1 cellular context compared by ENCODE assay signal in the genomic region with DNA sequence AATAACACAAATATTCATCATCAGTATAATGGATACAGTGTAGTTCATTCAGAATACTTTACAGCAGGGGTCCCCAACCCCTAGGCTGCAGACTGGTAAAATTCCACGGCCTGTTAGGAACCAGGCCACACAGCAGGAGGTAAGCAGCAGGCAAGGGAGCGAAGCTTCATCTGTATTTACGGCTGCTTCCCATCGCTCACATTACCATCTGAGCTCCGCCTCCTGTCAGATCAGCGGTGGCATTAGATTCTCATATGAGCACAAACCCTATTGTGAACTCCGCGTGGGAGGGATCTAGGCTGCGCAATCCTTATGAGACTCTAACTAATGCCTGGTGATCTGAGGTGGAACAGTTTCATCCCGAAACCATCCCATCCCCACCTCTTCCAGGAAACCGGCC.
TF ChIP-seq lines count a peak whose summit lies in the region.

No MANE protein-coding gene starts in this region.

TF ChIP-seq in HEK293, 187 proteins besides CTCF, POLR2A, EP300 and RAD21 (continued from another document and continues in another):
- no peak for TF ChIP-seq ZNF138 (tag by site-specific recombination; IDR thresholded peaks at IDR 0.05; ENCODE audit: borderline replicate concordance)
- no peak for TF ChIP-seq ZNF404 (tag by site-specific recombination; IDR thresholded peaks at IDR 0.05)
- TF ChIP-seq, protein P1, sequence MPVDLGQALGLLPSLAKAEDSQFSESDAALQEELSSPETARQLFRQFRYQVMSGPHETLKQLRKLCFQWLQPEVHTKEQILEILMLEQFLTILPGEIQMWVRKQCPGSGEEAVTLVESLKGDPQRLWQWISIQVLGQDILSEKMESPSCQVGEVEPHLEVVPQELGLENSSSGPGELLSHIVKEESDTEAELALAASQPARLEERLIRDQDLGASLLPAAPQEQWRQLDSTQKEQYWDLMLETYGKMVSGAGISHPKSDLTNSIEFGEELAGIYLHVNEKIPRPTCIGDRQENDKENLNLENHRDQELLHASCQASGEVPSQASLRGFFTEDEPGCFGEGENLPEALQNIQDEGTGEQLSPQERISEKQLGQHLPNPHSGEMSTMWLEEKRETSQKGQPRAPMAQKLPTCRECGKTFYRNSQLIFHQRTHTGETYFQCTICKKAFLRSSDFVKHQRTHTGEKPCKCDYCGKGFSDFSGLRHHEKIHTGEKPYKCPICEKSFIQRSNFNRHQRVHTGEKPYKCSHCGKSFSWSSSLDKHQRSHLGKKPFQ (tag by site-specific recombination; IDR thresholded peaks at IDR 0.05): no peak
- no peak for TF ChIP-seq ZNF560 (tag by site-specific recombination; IDR thresholded peaks at IDR 0.05; ENCODE audit: borderline replicate concordance)
- no peak for TF ChIP-seq ZNF394 (tag by site-specific recombination; IDR thresholded peaks at IDR 0.05; ENCODE audit: borderline replicate concordance)
- TF ChIP-seq, protein P2, sequence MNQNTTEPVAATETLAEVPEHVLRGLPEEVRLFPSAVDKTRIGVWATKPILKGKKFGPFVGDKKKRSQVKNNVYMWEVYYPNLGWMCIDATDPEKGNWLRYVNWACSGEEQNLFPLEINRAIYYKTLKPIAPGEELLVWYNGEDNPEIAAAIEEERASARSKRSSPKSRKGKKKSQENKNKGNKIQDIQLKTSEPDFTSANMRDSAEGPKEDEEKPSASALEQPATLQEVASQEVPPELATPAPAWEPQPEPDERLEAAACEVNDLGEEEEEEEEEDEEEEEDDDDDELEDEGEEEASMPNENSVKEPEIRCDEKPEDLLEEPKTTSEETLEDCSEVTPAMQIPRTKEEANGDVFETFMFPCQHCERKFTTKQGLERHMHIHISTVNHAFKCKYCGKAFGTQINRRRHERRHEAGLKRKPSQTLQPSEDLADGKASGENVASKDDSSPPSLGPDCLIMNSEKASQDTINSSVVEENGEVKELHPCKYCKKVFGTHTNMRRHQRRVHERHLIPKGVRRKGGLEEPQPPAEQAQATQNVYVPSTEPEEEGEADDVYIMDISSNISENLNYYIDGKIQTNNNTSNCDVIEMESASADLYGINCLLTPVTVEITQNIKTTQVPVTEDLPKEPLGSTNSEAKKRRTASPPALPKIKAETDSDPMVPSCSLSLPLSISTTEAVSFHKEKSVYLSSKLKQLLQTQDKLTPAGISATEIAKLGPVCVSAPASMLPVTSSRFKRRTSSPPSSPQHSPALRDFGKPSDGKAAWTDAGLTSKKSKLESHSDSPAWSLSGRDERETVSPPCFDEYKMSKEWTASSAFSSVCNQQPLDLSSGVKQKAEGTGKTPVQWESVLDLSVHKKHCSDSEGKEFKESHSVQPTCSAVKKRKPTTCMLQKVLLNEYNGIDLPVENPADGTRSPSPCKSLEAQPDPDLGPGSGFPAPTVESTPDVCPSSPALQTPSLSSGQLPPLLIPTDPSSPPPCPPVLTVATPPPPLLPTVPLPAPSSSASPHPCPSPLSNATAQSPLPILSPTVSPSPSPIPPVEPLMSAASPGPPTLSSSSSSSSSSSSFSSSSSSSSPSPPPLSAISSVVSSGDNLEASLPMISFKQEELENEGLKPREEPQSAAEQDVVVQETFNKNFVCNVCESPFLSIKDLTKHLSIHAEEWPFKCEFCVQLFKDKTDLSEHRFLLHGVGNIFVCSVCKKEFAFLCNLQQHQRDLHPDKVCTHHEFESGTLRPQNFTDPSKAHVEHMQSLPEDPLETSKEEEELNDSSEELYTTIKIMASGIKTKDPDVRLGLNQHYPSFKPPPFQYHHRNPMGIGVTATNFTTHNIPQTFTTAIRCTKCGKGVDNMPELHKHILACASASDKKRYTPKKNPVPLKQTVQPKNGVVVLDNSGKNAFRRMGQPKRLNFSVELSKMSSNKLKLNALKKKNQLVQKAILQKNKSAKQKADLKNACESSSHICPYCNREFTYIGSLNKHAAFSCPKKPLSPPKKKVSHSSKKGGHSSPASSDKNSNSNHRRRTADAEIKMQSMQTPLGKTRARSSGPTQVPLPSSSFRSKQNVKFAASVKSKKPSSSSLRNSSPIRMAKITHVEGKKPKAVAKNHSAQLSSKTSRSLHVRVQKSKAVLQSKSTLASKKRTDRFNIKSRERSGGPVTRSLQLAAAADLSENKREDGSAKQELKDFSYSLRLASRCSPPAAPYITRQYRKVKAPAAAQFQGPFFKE (tag by site-specific recombination; IDR thresholded peaks at IDR 0.05; ENCODE audit: borderline replicate concordance): no peak
- TF ChIP-seq, protein P3, sequence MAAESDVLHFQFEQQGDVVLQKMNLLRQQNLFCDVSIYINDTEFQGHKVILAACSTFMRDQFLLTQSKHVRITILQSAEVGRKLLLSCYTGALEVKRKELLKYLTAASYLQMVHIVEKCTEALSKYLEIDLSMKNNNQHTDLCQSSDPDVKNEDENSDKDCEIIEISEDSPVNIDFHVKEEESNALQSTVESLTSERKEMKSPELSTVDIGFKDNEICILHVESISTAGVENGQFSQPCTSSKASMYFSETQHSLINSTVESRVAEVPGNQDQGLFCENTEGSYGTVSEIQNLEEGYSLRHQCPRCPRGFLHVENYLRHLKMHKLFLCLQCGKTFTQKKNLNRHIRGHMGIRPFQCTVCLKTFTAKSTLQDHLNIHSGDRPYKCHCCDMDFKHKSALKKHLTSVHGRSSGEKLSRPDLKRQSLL (tag by site-specific recombination; IDR thresholded peaks at IDR 0.05): no peak
- TF ChIP-seq KLF16 (tag by site-specific recombination; IDR thresholded peaks at IDR 0.05): no peak
- TF ChIP-seq ZNF133 (tag by site-specific recombination; IDR thresholded peaks at IDR 0.05): no peak
- no peak for TF ChIP-seq ZNF423 (tag by site-specific recombination; IDR thresholded peaks at IDR 0.05)
- no peak for TF ChIP-seq ZNF146 (tag by site-specific recombination; IDR thresholded peaks at IDR 0.05)
- TF ChIP-seq ZNF202 (tag by site-specific recombination; IDR thresholded peaks at IDR 0.05; ENCODE audit: borderline replicate concordance): no peak
- TF ChIP-seq ZNF670 (tag by site-specific recombination; IDR thresholded peaks at IDR 0.05; ENCODE audit: low read depth): no peak
- TF ChIP-seq ZNF274 (IDR thresholded peaks at IDR 0.05; ENCODE audit: low read length): no peak
- TF ChIP-seq ZNF274 (tag by site-specific recombination; IDR thresholded peaks at IDR 0.05; ENCODE audit: borderline replicate concordance): no peak
- TF ChIP-seq, protein P4, sequence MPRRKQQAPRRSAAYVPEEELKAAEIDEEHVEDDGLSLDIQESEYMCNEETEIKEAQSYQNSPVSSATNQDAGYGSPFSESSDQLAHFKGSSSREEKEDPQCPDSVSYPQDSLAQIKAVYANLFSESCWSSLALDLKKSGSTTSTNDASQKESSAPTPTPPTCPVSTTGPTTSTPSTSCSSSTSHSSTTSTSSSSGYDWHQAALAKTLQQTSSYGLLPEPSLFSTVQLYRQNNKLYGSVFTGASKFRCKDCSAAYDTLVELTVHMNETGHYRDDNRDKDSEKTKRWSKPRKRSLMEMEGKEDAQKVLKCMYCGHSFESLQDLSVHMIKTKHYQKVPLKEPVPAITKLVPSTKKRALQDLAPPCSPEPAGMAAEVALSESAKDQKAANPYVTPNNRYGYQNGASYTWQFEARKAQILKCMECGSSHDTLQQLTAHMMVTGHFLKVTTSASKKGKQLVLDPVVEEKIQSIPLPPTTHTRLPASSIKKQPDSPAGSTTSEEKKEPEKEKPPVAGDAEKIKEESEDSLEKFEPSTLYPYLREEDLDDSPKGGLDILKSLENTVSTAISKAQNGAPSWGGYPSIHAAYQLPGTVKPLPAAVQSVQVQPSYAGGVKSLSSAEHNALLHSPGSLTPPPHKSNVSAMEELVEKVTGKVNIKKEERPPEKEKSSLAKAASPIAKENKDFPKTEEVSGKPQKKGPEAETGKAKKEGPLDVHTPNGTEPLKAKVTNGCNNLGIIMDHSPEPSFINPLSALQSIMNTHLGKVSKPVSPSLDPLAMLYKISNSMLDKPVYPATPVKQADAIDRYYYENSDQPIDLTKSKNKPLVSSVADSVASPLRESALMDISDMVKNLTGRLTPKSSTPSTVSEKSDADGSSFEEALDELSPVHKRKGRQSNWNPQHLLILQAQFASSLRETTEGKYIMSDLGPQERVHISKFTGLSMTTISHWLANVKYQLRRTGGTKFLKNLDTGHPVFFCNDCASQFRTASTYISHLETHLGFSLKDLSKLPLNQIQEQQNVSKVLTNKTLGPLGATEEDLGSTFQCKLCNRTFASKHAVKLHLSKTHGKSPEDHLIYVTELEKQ (tag by site-specific recombination; IDR thresholded peaks at IDR 0.05; ENCODE audit: borderline replicate concordance): no peak
- TF ChIP-seq OSR2 (tag by site-specific recombination; IDR thresholded peaks at IDR 0.05): peak; percentile 25; the same call in 1 of the 2 replicates
- no peak for TF ChIP-seq WT1 (tag by site-specific recombination; IDR thresholded peaks at IDR 0.05)
- peak; percentile 35; the same call in 1 of the 2 replicates for TF ChIP-seq GLIS1 (tag by site-specific recombination; IDR thresholded peaks at IDR 0.05)
- TF ChIP-seq ZNF514 (tag by site-specific recombination; IDR thresholded peaks at IDR 0.05): no peak
- TF ChIP-seq ZNF37A (tag by site-specific recombination; IDR thresholded peaks at IDR 0.05): no peak
- no peak for TF ChIP-seq ZEB2 (tag by site-specific recombination; IDR thresholded peaks at IDR 0.05)
- peak; percentile 73 for TF ChIP-seq ZBTB17 (tag by site-specific recombination; IDR thresholded peaks at IDR 0.05)
- TF ChIP-seq ZNF785 (tag by site-specific recombination; IDR thresholded peaks at IDR 0.05): no peak
- no peak for TF ChIP-seq ZNF529 (tag by site-specific recombination; IDR thresholded peaks at IDR 0.05; ENCODE audit: insufficient replicate concordance)
- TF ChIP-seq, protein P5, sequence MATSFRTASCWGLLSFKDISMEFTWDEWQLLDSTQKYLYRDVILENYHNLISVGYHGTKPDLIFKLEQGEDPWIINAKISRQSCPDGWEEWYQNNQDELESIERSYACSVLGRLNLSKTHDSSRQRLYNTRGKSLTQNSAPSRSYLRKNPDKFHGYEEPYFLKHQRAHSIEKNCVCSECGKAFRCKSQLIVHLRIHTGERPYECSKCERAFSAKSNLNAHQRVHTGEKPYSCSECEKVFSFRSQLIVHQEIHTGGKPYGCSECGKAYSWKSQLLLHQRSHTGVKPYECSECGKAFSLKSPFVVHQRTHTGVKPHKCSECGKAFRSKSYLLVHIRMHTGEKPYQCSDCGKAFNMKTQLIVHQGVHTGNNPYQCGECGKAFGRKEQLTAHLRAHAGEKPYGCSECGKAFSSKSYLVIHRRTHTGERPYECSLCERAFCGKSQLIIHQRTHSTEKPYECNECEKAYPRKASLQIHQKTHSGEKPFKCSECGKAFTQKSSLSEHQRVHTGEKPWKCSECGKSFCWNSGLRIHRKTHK (tag by site-specific recombination; IDR thresholded peaks at IDR 0.05): no peak
- no peak for TF ChIP-seq HOXD13 (CRISPR knock-in tag; IDR thresholded peaks at IDR 0.05; ENCODE audit: borderline replicate concordance)
- TF ChIP-seq ZNF610 (tag by site-specific recombination; IDR thresholded peaks at IDR 0.05; ENCODE audit: borderline replicate concordance): peak; percentile 88; the same call in 1 of the 2 replicates
- TF ChIP-seq ZNF747 (tag by site-specific recombination; IDR thresholded peaks at IDR 0.05): no peak
- TF ChIP-seq, protein P6, sequence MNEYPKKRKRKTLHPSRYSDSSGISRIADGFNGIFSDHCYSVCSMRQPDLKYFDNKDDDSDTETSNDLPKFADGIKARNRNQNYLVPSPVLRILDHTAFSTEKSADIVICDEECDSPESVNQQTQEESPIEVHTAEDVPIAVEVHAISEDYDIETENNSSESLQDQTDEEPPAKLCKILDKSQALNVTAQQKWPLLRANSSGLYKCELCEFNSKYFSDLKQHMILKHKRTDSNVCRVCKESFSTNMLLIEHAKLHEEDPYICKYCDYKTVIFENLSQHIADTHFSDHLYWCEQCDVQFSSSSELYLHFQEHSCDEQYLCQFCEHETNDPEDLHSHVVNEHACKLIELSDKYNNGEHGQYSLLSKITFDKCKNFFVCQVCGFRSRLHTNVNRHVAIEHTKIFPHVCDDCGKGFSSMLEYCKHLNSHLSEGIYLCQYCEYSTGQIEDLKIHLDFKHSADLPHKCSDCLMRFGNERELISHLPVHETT (tag by site-specific recombination; IDR thresholded peaks at IDR 0.05): no peak
- TF ChIP-seq, protein P7, sequence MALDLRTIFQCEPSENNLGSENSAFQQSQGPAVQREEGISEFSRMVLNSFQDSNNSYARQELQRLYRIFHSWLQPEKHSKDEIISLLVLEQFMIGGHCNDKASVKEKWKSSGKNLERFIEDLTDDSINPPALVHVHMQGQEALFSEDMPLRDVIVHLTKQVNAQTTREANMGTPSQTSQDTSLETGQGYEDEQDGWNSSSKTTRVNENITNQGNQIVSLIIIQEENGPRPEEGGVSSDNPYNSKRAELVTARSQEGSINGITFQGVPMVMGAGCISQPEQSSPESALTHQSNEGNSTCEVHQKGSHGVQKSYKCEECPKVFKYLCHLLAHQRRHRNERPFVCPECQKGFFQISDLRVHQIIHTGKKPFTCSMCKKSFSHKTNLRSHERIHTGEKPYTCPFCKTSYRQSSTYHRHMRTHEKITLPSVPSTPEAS (tag by site-specific recombination; IDR thresholded peaks at IDR 0.05): no peak
- TF ChIP-seq ZNF600 (tag by site-specific recombination; IDR thresholded peaks at IDR 0.05): peak; percentile 45; the same call in 1 of the 2 replicates
- no peak for TF ChIP-seq ZNF239 (tag by site-specific recombination; IDR thresholded peaks at IDR 0.05)
- TF ChIP-seq ZNF561 (tag by site-specific recombination; IDR thresholded peaks at IDR 0.05; ENCODE audit: borderline replicate concordance): 0 out of 2 replicates have a peak, but pooled peaks have one; percentile 29
- TF ChIP-seq, protein P8, sequence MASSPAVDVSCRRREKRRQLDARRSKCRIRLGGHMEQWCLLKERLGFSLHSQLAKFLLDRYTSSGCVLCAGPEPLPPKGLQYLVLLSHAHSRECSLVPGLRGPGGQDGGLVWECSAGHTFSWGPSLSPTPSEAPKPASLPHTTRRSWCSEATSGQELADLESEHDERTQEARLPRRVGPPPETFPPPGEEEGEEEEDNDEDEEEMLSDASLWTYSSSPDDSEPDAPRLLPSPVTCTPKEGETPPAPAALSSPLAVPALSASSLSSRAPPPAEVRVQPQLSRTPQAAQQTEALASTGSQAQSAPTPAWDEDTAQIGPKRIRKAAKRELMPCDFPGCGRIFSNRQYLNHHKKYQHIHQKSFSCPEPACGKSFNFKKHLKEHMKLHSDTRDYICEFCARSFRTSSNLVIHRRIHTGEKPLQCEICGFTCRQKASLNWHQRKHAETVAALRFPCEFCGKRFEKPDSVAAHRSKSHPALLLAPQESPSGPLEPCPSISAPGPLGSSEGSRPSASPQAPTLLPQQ (tag by site-specific recombination; IDR thresholded peaks at IDR 0.05): no peak
- no peak for TF ChIP-seq ZNF114 (tag by site-specific recombination; IDR thresholded peaks at IDR 0.05)
- TF ChIP-seq ZNF558 (tag by site-specific recombination; IDR thresholded peaks at IDR 0.05): no peak
- TF ChIP-seq, protein P9, sequence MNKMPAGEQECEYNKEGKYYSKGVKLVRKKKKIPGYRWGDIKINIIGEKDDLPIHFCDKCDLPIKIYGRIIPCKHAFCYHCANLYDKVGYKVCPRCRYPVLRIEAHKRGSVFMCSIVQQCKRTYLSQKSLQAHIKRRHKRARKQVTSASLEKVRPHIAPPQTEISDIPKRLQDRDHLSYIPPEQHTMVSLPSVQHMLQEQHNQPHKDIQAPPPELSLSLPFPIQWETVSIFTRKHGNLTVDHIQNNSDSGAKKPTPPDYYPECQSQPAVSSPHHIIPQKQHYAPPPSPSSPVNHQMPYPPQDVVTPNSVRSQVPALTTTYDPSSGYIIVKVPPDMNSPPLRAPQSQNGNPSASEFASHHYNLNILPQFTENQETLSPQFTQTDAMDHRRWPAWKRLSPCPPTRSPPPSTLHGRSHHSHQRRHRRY (tag by site-specific recombination; IDR thresholded peaks at IDR 0.05): no peak
- TF ChIP-seq ZIC2 (tag by site-specific recombination; IDR thresholded peaks at IDR 0.05): peak; percentile 84
- TF ChIP-seq ZNF223 (tag by site-specific recombination; IDR thresholded peaks at IDR 0.05): no peak
- TF ChIP-seq EGR2 (tag by site-specific recombination; IDR thresholded peaks at IDR 0.05; ENCODE audit: low read depth): no peak
- TF ChIP-seq ZFHX2 (tag by site-specific recombination; conservative IDR thresholded peaks at IDR 0.05): no peak
- no peak for TF ChIP-seq SCRT2 (tag by site-specific recombination; IDR thresholded peaks at IDR 0.05)
- TF ChIP-seq ZNF521 (tag by site-specific recombination; IDR thresholded peaks at IDR 0.05): no peak
